In genomic region chr17:4807534-4808377, GRCh38 we compare ENCODE assay signal across 8 cellular contexts. TPM values are rescaled to one million over a fixed set of nuclear protein-coding genes. Genes with fewer than 3 reads are reported as not detected.
DNase-seq lines count a peak whose midpoint lies in the region; TF ChIP-seq lines count a peak whose summit lies in the region.

No MANE protein-coding gene starts in this region.

- H3K4me1 Mint-ChIP-seq in CD8-positive, alpha-beta memory T cell = peaks cover 6 to 18% (median 12%) of the 10 kb centered on the region in 3 donors

- POLR2A ChIA-PET in CD8-positive, alpha-beta memory T cell (lab: Charles Lee) = interaction anchor here (1.8 kb wide), 1 partner anchor 12 kb away, joined by 9 read pairs; the partner anchor contains the start of gene PSMB6

- H3K9me3 Mint-ChIP-seq in CD8-positive, alpha-beta memory T cell = no peaks in the 10 kb centered on the region

- H3K27ac Mint-ChIP-seq in CD8-positive, alpha-beta memory T cell = peak overlapping the region in 4 of 8 donors; percentile 66 to 97 (median 78)

- peaks cover 0 to 1% of the 10 kb centered on the region in 2 donors for H3K27me3 Mint-ChIP-seq in CD8-positive, alpha-beta memory T cell

- no peak overlapping the region for H3K4me3 ChIP-seq in CD8-positive, alpha-beta memory T cell (ENCODE audit: low read length)
- H3K4me3 ChIP-seq in SJSA1 (peak overlapping the region; percentile 89), fibroblast of mammary gland (ENCODE audit: control insufficient read depth, low read depth, low read length) (peak overlapping the region; percentile 65), osteoblast (ENCODE audit: insufficient read depth, low read length) (peak overlapping the region; percentile 81)

- no peak for DNase-seq in CD8-positive, alpha-beta memory T cell
- DNase-seq in SJSA1 (ENCODE audit: low read depth in 1 of 2, low spot score in 2 of 2) (no peak), fibroblast of mammary gland (ENCODE audit: low read depth) (no peak), osteoblast (ENCODE audit: insufficient read length, low spot score, missing footprints) (peak; percentile 94), DMS 273 treated with DMSO at 0.1 percent for 48 hours (lab: John Stamatoyannopoulos, UW) (no peak), hippocampal formation (lab: John Stamatoyannopoulos, UW) (no peak), COLO668 (lab: John Stamatoyannopoulos, UW; ENCODE audit: unreplicated experiment) (no peak), NCI-H2107 treated with DMSO at 0.1 percent for 48 hours (lab: John Stamatoyannopoulos, UW; ENCODE audit: unreplicated experiment) (no peak)

- peak overlapping the region; percentile 25 for H2AFZ ChIP-seq in osteoblast (ENCODE audit: low read length)

- no peaks in the 10 kb centered on the region for H4K20me1 ChIP-seq in osteoblast (ENCODE audit: insufficient read depth, low read length)

- no peak for TF ChIP-seq CTCF in fibroblast of mammary gland (conservative IDR thresholded peaks at IDR 0.05; ENCODE audit: control insufficient read depth, insufficient read depth, low read depth, low read length)
- TF ChIP-seq CTCF in osteoblast (IDR thresholded peaks at IDR 0.05; ENCODE audit: extremely low read depth, low read depth, low read length) = no peak

- H3K4me3 Mint-ChIP-seq in CD8-positive, alpha-beta memory T cell = peak overlapping the region; percentile 74 to 94 (median 81)

- CTCF ChIA-PET in CD8-positive, alpha-beta memory T cell (lab: Charles Lee) = interaction anchor here (1.0 to 3.1 kb wide), 5 partner anchors 12 to 98 kb away, joined by 3 to 15 read pairs (median 3); partner anchors contain the start of genes ARRB2, MINK1 and PSMB6

- H3K79me2 ChIP-seq in osteoblast (ENCODE audit: insufficient read depth, low read length) = peaks cover 3% of the 10 kb centered on the region

- no peaks in the 10 kb centered on the region for H3K36me3 ChIP-seq in CD8-positive, alpha-beta memory T cell (ENCODE audit: insufficient read depth, low read length)
- H3K36me3 ChIP-seq in SJSA1 (peaks cover 6% of the 10 kb centered on the region), osteoblast (ENCODE audit: insufficient read depth, low read length) (peaks cover 23% of the 10 kb centered on the region)

- no peaks in the 10 kb centered on the region for H3K9me3 ChIP-seq in CD8-positive, alpha-beta memory T cell (ENCODE audit: low read length)
- no peaks in the 10 kb centered on the region for H3K9me3 ChIP-seq in SJSA1 (replicated peaks)
- no peaks in the 10 kb centered on the region for H3K9me3 ChIP-seq in osteoblast (ENCODE audit: low read depth, low read length)

- H3K27ac ChIP-seq in CD8-positive, alpha-beta memory T cell (ENCODE audit: low read depth, low read length) = no peak overlapping the region
- H3K27ac ChIP-seq in SJSA1 (no peak overlapping the region), osteoblast (ENCODE audit: low read depth, low read length) (no peak overlapping the region)

- no peaks in the 10 kb centered on the region for H3K27me3 ChIP-seq in CD8-positive, alpha-beta memory T cell (ENCODE audit: insufficient read depth, low read length, poor library complexity, severe bottlenecking)
- H3K27me3 ChIP-seq in SJSA1 (replicated peaks) (no peaks in the 10 kb centered on the region), osteoblast (ENCODE audit: insufficient read depth, low read length) (no peaks in the 10 kb centered on the region)

- H3K4me2 ChIP-seq in osteoblast (ENCODE audit: insufficient read depth, low read length) = peak overlapping the region; percentile 78

- H3K36me3 Mint-ChIP-seq in CD8-positive, alpha-beta memory T cell = peaks cover 0 to 16% (median 4%) of the 10 kb centered on the region in 3 donors

- peaks cover 11% of the 10 kb centered on the region for H3K4me1 ChIP-seq in CD8-positive, alpha-beta memory T cell (ENCODE audit: insufficient read depth, low read length)
- peaks cover 6% of the 10 kb centered on the region for H3K4me1 ChIP-seq in SJSA1 (replicated peaks)
- H3K4me1 ChIP-seq in osteoblast (ENCODE audit: insufficient read depth, low read length) = peaks cover 13% of the 10 kb centered on the region

RNA-seq across cellular contexts. Expression of gene PLD2, which starts 0.8 kb away (rescaled TPM):
- 10 to 100 TPM; 10.1 to 12.0 TPM for total RNA-seq in CD8-positive, alpha-beta memory T cell
- 1.9 TPM for polyA plus RNA-seq in CD8-positive, alpha-beta memory T cell
- 7.6 and 16.8 TPM in 2 replicates for total RNA-seq in SJSA1 (2014; rRNA removed; shearing (Covaris generic))
- 18.9 and 19.9 TPM in 2 replicates for total RNA-seq in osteoblast

RNA-seq across cellular contexts. Expression of gene PSMB6, which starts 11.8 kb away (rescaled TPM):
- total RNA-seq in CD8-positive, alpha-beta memory T cell = 100 to 1,000 TPM; 198 to 207 TPM
- polyA plus RNA-seq in CD8-positive, alpha-beta memory T cell = 259 TPM
- total RNA-seq in SJSA1 (2014; rRNA removed; shearing (Covaris generic)) = 197 and 257 TPM in 2 replicates
- total RNA-seq in osteoblast = 109 and 113 TPM in 2 replicates

RNA-seq across cellular contexts. Expression of gene GLTPD2, which starts 19.0 kb away (rescaled TPM):
- total RNA-seq in CD8-positive, alpha-beta memory T cell = not detected
- polyA plus RNA-seq in CD8-positive, alpha-beta memory T cell = not detected
- not detected in 2 replicates for total RNA-seq in SJSA1 (2014; rRNA removed; shearing (Covaris generic))
- not detected in 2 replicates for total RNA-seq in osteoblast

RNA-seq across cellular contexts. Expression of gene VMO1, which starts 21.6 kb away (rescaled TPM):
- total RNA-seq in CD8-positive, alpha-beta memory T cell = not detected
- polyA plus RNA-seq in CD8-positive, alpha-beta memory T cell = not detected
- not detected in 2 replicates for total RNA-seq in SJSA1 (2014; rRNA removed; shearing (Covaris generic))
- total RNA-seq in osteoblast = 0.29 TPM in 1 of 2 replicates, not detected in the other
